ENCODE assay signal across 18 cellular contexts in the genomic region with DNA sequence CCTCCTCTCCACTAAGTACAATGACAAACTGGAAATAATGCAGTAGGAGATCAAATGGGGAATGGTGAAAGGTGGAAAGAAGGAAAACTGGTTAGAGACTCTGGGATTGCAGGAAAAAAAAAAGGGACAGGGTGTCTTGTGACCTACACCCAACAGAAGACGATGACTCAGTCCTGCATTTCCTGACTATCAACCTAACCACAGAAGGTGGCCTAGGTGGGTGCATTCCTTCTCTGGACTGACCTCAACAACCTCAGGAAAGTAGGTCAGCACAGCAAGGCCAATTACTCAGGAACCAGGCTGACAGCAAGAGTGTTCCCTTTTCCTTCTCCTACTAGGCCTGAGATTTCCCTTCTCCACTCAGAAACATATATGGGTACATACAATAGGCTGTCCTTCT.
A peak's percentile ranks its signal among the peaks of the same experiment; 100 is the strongest.
DNase-seq lines count a peak whose midpoint lies in the region; ATAC-seq, FAIRE-seq and TF ChIP-seq lines count a peak whose summit lies in the region.
"Had no signal": no experiment of that assay in that cellular context is flagged by ENCODE, and none has a peak within 500 bp of the region (broad histone marks: within the 10 kb centered on the region; RNA-seq: fewer than 3 reads in every experiment).

No MANE protein-coding gene starts in this region.

- H3K27ac ChIP-seq in SK-N-MC (peak overlapping the region; percentile 22; the same call in 1 of the 2 replicates), pancreas (no peak overlapping the region)
- H3K27ac ChIP-seq: BLaER1, cardiac muscle cell had no signal

- intact Hi-C loops in pancreas (cut with DNase I) (no loop called here), CD14-positive monocyte (cut with micrococcal nuclease) (no loop called here)

- H3K4me1 Mint-ChIP-seq in CD14-positive monocyte: peaks cover 7% of the 10 kb centered on the region
- H3K4me1 Mint-ChIP-seq in progenitor cell of endocrine pancreas (ENCODE audit: low read depth): peaks cover 16% of the 10 kb centered on the region
- H3K4me1 Mint-ChIP-seq: activated naive CD4-positive, alpha-beta T cell treated with anti-CD3 and anti-CD28 coated beads, Interleukin-2, amount 10 ng/mL, durations not matched to agents 7 days and 5 days; naive thymus-derived CD8-positive, alpha-beta T cell had no signal

- H3K36me3 ChIP-seq in SK-N-MC (ENCODE audit: insufficient read depth, low read length) (no peaks in the 10 kb centered on the region), pancreas (no peaks in the 10 kb centered on the region)
- H3K36me3 ChIP-seq: BLaER1, cardiac muscle cell, HAP-1 had no signal

- no peak overlapping the region for H3K4me3 ChIP-seq in SK-N-MC
- no peak overlapping the region for H3K4me3 ChIP-seq in fibroblast of pulmonary artery (replicated peaks; ENCODE audit: low read depth, low read length)
- H3K4me3 ChIP-seq in pancreas: no peak overlapping the region
- H3K4me3 ChIP-seq: BLaER1, cardiac muscle cell, HAP-1 had no signal

- DNase-seq in HPDE6-E6E7 (ENCODE audit: extremely low spot score) (peak; percentile 13), SK-N-MC (ENCODE audit: low read depth, low spot score) (no peak), fibroblast of pulmonary artery (ENCODE audit: low read depth) (peak; percentile 3), pancreas (no peak), CD14-positive monocyte (ENCODE audit: low spot score) (no peak), progenitor cell of endocrine pancreas (ENCODE audit: low spot score, unreplicated experiment) (no peak)
- DNase-seq: activated CD8-positive, alpha-beta memory T cell treated with anti-CD3 and anti-CD28 coated beads, Interleukin-2, amount 50 U/mL, for 4 hours; activated naive CD4-positive, alpha-beta T cell treated with anti-CD3 and anti-CD28 coated beads, Interleukin-2, amount 10 ng/mL, durations not matched to agents 7 days and 5 days; DMS79 treated with DMSO at 0.1 percent for 48 hours; left ventricle myocardium superior; naive thymus-derived CD8-positive, alpha-beta T cell; NCI-H187 had no signal

- H3K9me3 Mint-ChIP-seq in CD14-positive monocyte (peaks cover 0 to 14% (median 6%) of the 10 kb centered on the region in 7 donors), progenitor cell of endocrine pancreas (ENCODE audit: low read depth) (peaks cover 11% of the 10 kb centered on the region)
- H3K9me3 Mint-ChIP-seq: activated naive CD4-positive, alpha-beta T cell treated with anti-CD3 and anti-CD28 coated beads, Interleukin-2, amount 10 ng/mL, durations not matched to agents 7 days and 5 days; T-helper 1 cell treated with Interleukin-12 subunit alpha and Interleukin-12 subunit beta and Interleukin-4 antibody, amounts not matched to agents 30 μg/mL and 1 μg/mL, for 36 hours had no signal

- no peak overlapping the region for H3K9ac ChIP-seq in SK-N-MC (ENCODE audit: insufficient read length)
- H3K9ac ChIP-seq: BLaER1 had no signal

- H3K9me3 ChIP-seq in SK-N-MC (ENCODE audit: low read depth, low read length) (no peaks in the 10 kb centered on the region; the same call in 1 of the 2 replicates), pancreas (no peaks in the 10 kb centered on the region)

- ATAC-seq in pancreas (peak in 3 of 4 donors; percentile 46 to 70 (median 64)), HG02885 (IDR thresholded peaks at IDR 0.05; ENCODE audit: poor library complexity, unreplicated experiment) (no peak)
- ATAC-seq: activated CD4-positive, CD25-positive, alpha-beta regulatory T cell treated with anti-CD3 and anti-CD28 coated beads, Interleukin-2, amount 50 U/mL, for 24 hours; left ventricle myocardium superior; naive thymus-derived CD8-positive, alpha-beta T cell had no signal

- H3K36me3 Mint-ChIP-seq in CD14-positive monocyte: no peaks in the 10 kb centered on the region
- H3K36me3 Mint-ChIP-seq in progenitor cell of endocrine pancreas (ENCODE audit: insufficient read depth): peaks cover 3% of the 10 kb centered on the region
- H3K36me3 Mint-ChIP-seq: activated naive CD4-positive, alpha-beta T cell treated with anti-CD3 and anti-CD28 coated beads, Interleukin-2, amount 10 ng/mL, durations not matched to agents 7 days and 5 days; naive thymus-derived CD8-positive, alpha-beta T cell had no signal

- no peak for FAIRE-seq in pancreas (lab: Jason Lieb, UNC)

- no peaks in the 10 kb centered on the region for H3K27me3 ChIP-seq in pancreas
- H3K27me3 ChIP-seq: BLaER1, cardiac muscle cell had no signal

- H3K4me3 Mint-ChIP-seq in CD14-positive monocyte (no peak overlapping the region), progenitor cell of endocrine pancreas (ENCODE audit: low read depth) (no peak overlapping the region)
- H3K4me3 Mint-ChIP-seq: activated naive CD4-positive, alpha-beta T cell treated with anti-CD3 and anti-CD28 coated beads, Interleukin-2, amount 10 ng/mL, durations not matched to agents 7 days and 5 days; naive thymus-derived CD8-positive, alpha-beta T cell; T-helper 1 cell treated with Interleukin-12 subunit alpha and Interleukin-12 subunit beta and Interleukin-4 antibody, amounts not matched to agents 30 μg/mL and 1 μg/mL, for 36 hours had no signal

- H3K27ac Mint-ChIP-seq in CD14-positive monocyte (peak overlapping the region in 1 of 7 donors; percentile 15), progenitor cell of endocrine pancreas (no peak overlapping the region)
- H3K27ac Mint-ChIP-seq: activated naive CD4-positive, alpha-beta T cell treated with anti-CD3 and anti-CD28 coated beads, Interleukin-2, amount 10 ng/mL, durations not matched to agents 7 days and 5 days; naive thymus-derived CD8-positive, alpha-beta T cell; T-helper 1 cell treated with Interleukin-12 subunit alpha and Interleukin-12 subunit beta and Interleukin-4 antibody, amounts not matched to agents 30 μg/mL and 1 μg/mL, for 36 hours had no signal

- 83 to 89% methylated on average over 1 of the region's 1 CpG for WGBS in pancreas, 2 donors

- TF ChIP-seq CTCF in fibroblast of pulmonary artery (IDR thresholded peaks at IDR 0.05; ENCODE audit: low read length, missing control alignments) (no peak), pancreas (IDR thresholded peaks at IDR 0.05) (no peak), CD14-positive monocyte (IDR thresholded peaks at IDR 0.05) (no peak), progenitor cell of endocrine pancreas (IDR thresholded peaks at IDR 0.05; ENCODE audit: unreplicated experiment) (no peak)

- H3K27me3 Mint-ChIP-seq in CD14-positive monocyte (ENCODE audit: low read depth in 3 of 3) (peaks cover 0 to 3% (median 1%) of the 10 kb centered on the region in 3 donors), progenitor cell of endocrine pancreas (no peaks in the 10 kb centered on the region)
- H3K27me3 Mint-ChIP-seq: activated naive CD4-positive, alpha-beta T cell treated with anti-CD3 and anti-CD28 coated beads, Interleukin-2, amount 10 ng/mL, durations not matched to agents 7 days and 5 days; naive thymus-derived CD8-positive, alpha-beta T cell had no signal

- no peaks in the 10 kb centered on the region for H3K4me1 ChIP-seq in pancreas
- H3K4me1 ChIP-seq: BLaER1 had no signal

Comparison
In these comparisons a context has a peak if more than half of its experiments do, and no peak if none do; other contexts are left out.
1. DNase-seq: peak in HPDE6-E6E7 (single experiment) and fibroblast of pulmonary artery (single experiment); none in SK-N-MC (single experiment), pancreas (0 of 6), CD14-positive monocyte (single experiment) and progenitor cell of endocrine pancreas (single experiment).